Comparison of ENCODE assay signal across 15 cellular contexts in the genomic region with DNA sequence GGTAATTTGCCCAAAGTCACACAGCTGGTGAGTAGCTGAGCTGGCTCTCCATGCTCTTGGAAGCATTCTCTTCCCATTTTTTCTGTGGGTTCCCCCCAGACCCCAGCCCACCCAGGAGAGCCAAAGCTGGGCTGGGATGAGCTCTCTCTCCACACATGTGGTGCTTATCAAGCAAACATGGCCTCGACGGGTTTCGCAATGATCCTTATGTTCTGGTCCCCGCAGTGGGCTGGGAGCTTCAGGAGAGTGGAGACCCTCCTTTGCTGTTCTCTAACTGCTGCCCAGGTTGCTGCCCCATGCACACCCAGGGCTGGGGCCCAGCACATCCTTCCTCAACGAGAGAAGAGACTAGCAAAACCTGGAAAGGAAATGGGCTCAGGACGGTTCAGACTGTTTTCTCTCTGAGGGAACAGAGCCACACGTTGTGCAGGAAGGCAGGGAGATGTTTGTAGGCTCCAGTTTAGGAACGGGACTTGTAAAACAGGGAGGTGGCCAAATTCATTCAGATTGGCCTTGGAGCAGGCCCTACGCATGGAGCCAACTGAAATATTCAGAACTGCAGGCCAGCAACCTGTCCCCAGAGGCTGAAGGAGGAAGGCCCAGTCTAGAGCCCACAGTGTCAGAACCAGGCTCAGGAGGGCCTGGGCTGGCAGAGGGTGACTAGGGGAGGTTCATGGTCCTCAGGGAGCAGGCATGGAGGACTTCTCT. TPM values are rescaled to one million over a fixed set of nuclear protein-coding genes. Genes with fewer than 3 reads are reported as not detected.
DNase-seq lines count a peak whose midpoint lies in the region; ATAC-seq and TF ChIP-seq lines count a peak whose summit lies in the region.
"Had no signal": no experiment of that assay in that cellular context is flagged by ENCODE, and none has a peak within 500 bp of the region (broad histone marks: within the 10 kb centered on the region; RNA-seq: fewer than 3 reads in every experiment).

No MANE protein-coding gene starts in this region.

- H4K20me1 ChIP-seq in osteoblast (ENCODE audit: insufficient read depth, low read length), result no peaks in the 10 kb centered on the region

- peaks cover 4% of the 10 kb centered on the region for H3K4me1 Mint-ChIP-seq in activated CD8-positive, alpha-beta T cell treated with anti-CD3 and anti-CD28 coated beads, Interleukin-2, amount 10 ng/mL, durations not matched to agents 7 days and 5 days (ENCODE audit: low read depth)
- peaks cover 2% of the 10 kb centered on the region for H3K4me1 Mint-ChIP-seq in activated CD8-positive, alpha-beta T cell treated with anti-CD3 and anti-CD28 coated beads for 36 hours (ENCODE audit: low read depth)
- peaks cover 2% of the 10 kb centered on the region for H3K4me1 Mint-ChIP-seq in glutamatergic neuron (ENCODE audit: low read depth, unreplicated experiment)

- H3K4me3 Mint-ChIP-seq in activated CD8-positive, alpha-beta T cell treated with anti-CD3 and anti-CD28 coated beads, Interleukin-2, amount 10 ng/mL, durations not matched to agents 7 days and 5 days, result no peak overlapping the region
- H3K4me3 Mint-ChIP-seq in activated CD8-positive, alpha-beta T cell treated with anti-CD3 and anti-CD28 coated beads for 36 hours, result no peak overlapping the region
- H3K4me3 Mint-ChIP-seq in glutamatergic neuron (ENCODE audit: unreplicated experiment), result no peak overlapping the region
- H3K4me3 Mint-ChIP-seq: CD8-positive, alpha-beta T cell had no signal

- H3K27me3 Mint-ChIP-seq in activated CD8-positive, alpha-beta T cell treated with anti-CD3 and anti-CD28 coated beads, Interleukin-2, amount 10 ng/mL, durations not matched to agents 7 days and 5 days (ENCODE audit: low read depth), result no peaks in the 10 kb centered on the region
- no peaks in the 10 kb centered on the region for H3K27me3 Mint-ChIP-seq in activated CD8-positive, alpha-beta T cell treated with anti-CD3 and anti-CD28 coated beads for 36 hours
- H3K27me3 Mint-ChIP-seq in glutamatergic neuron (ENCODE audit: unreplicated experiment), result no peaks in the 10 kb centered on the region

- no peaks in the 10 kb centered on the region for H3K36me3 Mint-ChIP-seq in activated CD8-positive, alpha-beta T cell treated with anti-CD3 and anti-CD28 coated beads, Interleukin-2, amount 10 ng/mL, durations not matched to agents 7 days and 5 days (ENCODE audit: low read depth)
- H3K36me3 Mint-ChIP-seq in activated CD8-positive, alpha-beta T cell treated with anti-CD3 and anti-CD28 coated beads for 36 hours (ENCODE audit: low read depth), result no peaks in the 10 kb centered on the region
- no peaks in the 10 kb centered on the region for H3K36me3 Mint-ChIP-seq in glutamatergic neuron (ENCODE audit: unreplicated experiment)
- no peaks in the 10 kb centered on the region for H3K36me3 Mint-ChIP-seq in activated naive CD4-positive, alpha-beta T cell treated with anti-CD3 and anti-CD28 coated beads, Interleukin-2, amount 50 U/mL, for 72 hours
- H3K36me3 Mint-ChIP-seq: CD8-positive, alpha-beta T cell had no signal

- H3K79me2 ChIP-seq in osteoblast (ENCODE audit: insufficient read depth, low read length), result no peaks in the 10 kb centered on the region

- no peak overlapping the region for H3K27ac ChIP-seq in osteoblast (ENCODE audit: low read depth, low read length)
- H3K27ac ChIP-seq in tibial artery, result peak overlapping the region; percentile 74

- H3K4me1 ChIP-seq in osteoblast (ENCODE audit: insufficient read depth, low read length) (peaks cover 26% of the 10 kb centered on the region), tibial artery (peaks cover 0 to 28% (median 23%) of the 10 kb centered on the region in 4 donors)

- no peaks in the 10 kb centered on the region for H3K27me3 ChIP-seq in osteoblast (ENCODE audit: insufficient read depth, low read length)
- no peaks in the 10 kb centered on the region for H3K27me3 ChIP-seq in tibial artery

- H2AFZ ChIP-seq in osteoblast (ENCODE audit: low read length), result peak overlapping the region; percentile 49

- intact Hi-C loops in activated CD8-positive, alpha-beta T cell treated with anti-CD3 and anti-CD28 coated beads for 36 hours (cut with micrococcal nuclease), result no loop called here
- intact Hi-C loops in tibial artery (cut with DNase I; ENCODE audit: low total_unique reads), result no loop called here

- H3K4me2 ChIP-seq in osteoblast (ENCODE audit: insufficient read depth, low read length), result no peak overlapping the region
- H3K4me2 ChIP-seq: SK-N-SH had no signal

- H3K9me3 ChIP-seq in osteoblast (ENCODE audit: low read depth, low read length), result no peaks in the 10 kb centered on the region
- H3K9me3 ChIP-seq in tibial artery, result no peaks in the 10 kb centered on the region
- H3K9me3 ChIP-seq: SK-N-SH had no signal

- H3K36me3 ChIP-seq in osteoblast (ENCODE audit: insufficient read depth, low read length) (no peaks in the 10 kb centered on the region), tibial artery (no peaks in the 10 kb centered on the region)

- H3K9me3 Mint-ChIP-seq in activated CD8-positive, alpha-beta T cell treated with anti-CD3 and anti-CD28 coated beads, Interleukin-2, amount 10 ng/mL, durations not matched to agents 7 days and 5 days (ENCODE audit: insufficient read depth), result no peaks in the 10 kb centered on the region
- no peaks in the 10 kb centered on the region for H3K9me3 Mint-ChIP-seq in activated CD8-positive, alpha-beta T cell treated with anti-CD3 and anti-CD28 coated beads for 36 hours
- H3K9me3 Mint-ChIP-seq in glutamatergic neuron (ENCODE audit: unreplicated experiment), result peaks cover 3% of the 10 kb centered on the region
- no peaks in the 10 kb centered on the region for H3K9me3 Mint-ChIP-seq in activated naive CD4-positive, alpha-beta T cell treated with anti-CD3 and anti-CD28 coated beads, Interleukin-2, amount 50 U/mL, for 72 hours
- H3K9me3 Mint-ChIP-seq: CD8-positive, alpha-beta T cell had no signal

- CTCF ChIA-PET in activated CD8-positive, alpha-beta T cell treated with anti-CD3 and anti-CD28 coated beads, Interleukin-2, amount 10 ng/mL, durations not matched to agents 7 days and 5 days (lab: Charles Lee), result interaction anchor here (1.4 kb wide), 1 partner anchor 9 kb away, joined by 5 read pairs; no protein-coding TSS in a partner anchor
- CTCF ChIA-PET in activated CD8-positive, alpha-beta T cell treated with anti-CD3 and anti-CD28 coated beads for 36 hours (lab: Charles Lee), result no interaction called here

- no peak overlapping the region for H3K4me3 ChIP-seq in fibroblast of the aortic adventitia (ENCODE audit: low read depth, low read length)
- no peak overlapping the region for H3K4me3 ChIP-seq in osteoblast (ENCODE audit: insufficient read depth, low read length)
- no peak overlapping the region for H3K4me3 ChIP-seq in tibial artery

- DNase-seq in activated CD8-positive, alpha-beta T cell treated with anti-CD3 and anti-CD28 coated beads, Interleukin-2, amount 10 ng/mL, durations not matched to agents 7 days and 5 days, result no peak
- DNase-seq in activated CD8-positive, alpha-beta T cell treated with anti-CD3 and anti-CD28 coated beads for 36 hours, result no peak
- DNase-seq in fibroblast of the aortic adventitia (ENCODE audit: low read depth), result peak; percentile 28
- DNase-seq in osteoblast (ENCODE audit: insufficient read length, low spot score, missing footprints), result no peak
- peak; percentile 70 to 93 for DNase-seq in tibial artery
- no peak for DNase-seq in nucleus accumbens (lab: John Stamatoyannopoulos, UW)
- DNase-seq in glutamatergic neuron, result no peak
- no peak for DNase-seq in activated naive CD4-positive, alpha-beta T cell treated with anti-CD3 and anti-CD28 coated beads, Interleukin-2, amount 50 U/mL, for 72 hours (ENCODE audit: low spot score in 2 of 2)
- DNase-seq: 8988T; CD8-positive, alpha-beta T cell; dermis blood vessel endothelial cell; NCI-H1417; NCI-H226; SK-N-SH had no signal

- POLR2A ChIA-PET in activated CD8-positive, alpha-beta T cell treated with anti-CD3 and anti-CD28 coated beads, Interleukin-2, amount 10 ng/mL, durations not matched to agents 7 days and 5 days (lab: Charles Lee), result no interaction called here
- POLR2A ChIA-PET in activated CD8-positive, alpha-beta T cell treated with anti-CD3 and anti-CD28 coated beads for 36 hours (lab: Charles Lee), result no interaction called here

- no peak for ATAC-seq in activated CD8-positive, alpha-beta T cell treated with anti-CD3 and anti-CD28 coated beads, Interleukin-2, amount 10 ng/mL, durations not matched to agents 7 days and 5 days
- ATAC-seq in activated CD8-positive, alpha-beta T cell treated with anti-CD3 and anti-CD28 coated beads for 36 hours, result no peak
- ATAC-seq in activated naive CD4-positive, alpha-beta T cell treated with anti-CD3 and anti-CD28 coated beads, Interleukin-2, amount 50 U/mL, for 72 hours, result no peak
- ATAC-seq: CD8-positive, alpha-beta T cell had no signal

- peak overlapping the region; percentile 9 for H3K27ac Mint-ChIP-seq in activated CD8-positive, alpha-beta T cell treated with anti-CD3 and anti-CD28 coated beads, Interleukin-2, amount 10 ng/mL, durations not matched to agents 7 days and 5 days
- H3K27ac Mint-ChIP-seq in activated CD8-positive, alpha-beta T cell treated with anti-CD3 and anti-CD28 coated beads for 36 hours, result no peak overlapping the region
- H3K27ac Mint-ChIP-seq in glutamatergic neuron (ENCODE audit: unreplicated experiment), result no peak overlapping the region
- H3K27ac Mint-ChIP-seq in activated naive CD4-positive, alpha-beta T cell treated with anti-CD3 and anti-CD28 coated beads, Interleukin-2, amount 50 U/mL, for 72 hours, result peak overlapping the region in 1 of 2 donors; percentile 57
- H3K27ac Mint-ChIP-seq: CD8-positive, alpha-beta T cell; progenitor cell of endocrine pancreas had no signal

- no peak for TF ChIP-seq CTCF in activated CD8-positive, alpha-beta T cell treated with anti-CD3 and anti-CD28 coated beads for 36 hours (IDR thresholded peaks at IDR 0.05)
- TF ChIP-seq CTCF in fibroblast of the aortic adventitia (IDR thresholded peaks at IDR 0.05; ENCODE audit: insufficient read depth, low read length) (no peak), osteoblast (IDR thresholded peaks at IDR 0.05; ENCODE audit: extremely low read depth, low read depth, low read length) (no peak), tibial artery (IDR thresholded peaks at IDR 0.05) (peak; percentile 19 to 32), glutamatergic neuron (IDR thresholded peaks at IDR 0.05; ENCODE audit: partially characterized antibody, unreplicated experiment) (no peak)

RNA-seq across cellular contexts. Expression of a gene that starts 27.2 kb away (rescaled TPM):
- total RNA-seq in activated CD8-positive, alpha-beta T cell treated with anti-CD3 and anti-CD28 coated beads, Interleukin-2, amount 10 ng/mL, durations not matched to agents 7 days and 5 days, result 10 to 100 TPM; 40.3 to 41.1 TPM
- 10 to 100 TPM; 28.3 to 33.3 TPM for total RNA-seq in activated CD8-positive, alpha-beta T cell treated with anti-CD3 and anti-CD28 coated beads for 36 hours
- total RNA-seq in fibroblast of the aortic adventitia (ENCODE audit: low replicate concordance), result 36.5 and 61.9 TPM in 2 replicates
- 38.0 and 53.9 TPM in 2 replicates for total RNA-seq in osteoblast
- total RNA-seq in glutamatergic neuron (ENCODE audit: unreplicated experiment), result 0.59 TPM
- total RNA-seq in activated naive CD4-positive, alpha-beta T cell treated with anti-CD3 and anti-CD28 coated beads, Interleukin-2, amount 50 U/mL, for 72 hours, result 10 to 100 TPM; 13.7 to 19.9 TPM

Comparison
In these comparisons a context has a peak if more than half of its experiments do, and no peak if none do; other contexts are left out.
1. DNase-seq: peak in fibroblast of the aortic adventitia (single experiment) and tibial artery (2 of 2); none in activated CD8-positive, alpha-beta T cell treated with anti-CD3 and anti-CD28 coated beads, Interleukin-2, amount 10 ng/mL, durations not matched to agents 7 days and 5 days (single experiment), activated CD8-positive, alpha-beta T cell treated with anti-CD3 and anti-CD28 coated beads for 36 hours (single experiment), osteoblast (single experiment), nucleus accumbens (0 of 56), glutamatergic neuron (single experiment) and activated naive CD4-positive, alpha-beta T cell treated with anti-CD3 and anti-CD28 coated beads, Interleukin-2, amount 50 U/mL, for 72 hours (0 of 2).
2. CTCF ChIP-seq: peak in tibial artery (2 of 2); none in activated CD8-positive, alpha-beta T cell treated with anti-CD3 and anti-CD28 coated beads for 36 hours (single experiment), fibroblast of the aortic adventitia (single experiment), osteoblast (single experiment) and glutamatergic neuron (single experiment).